19 cellular contexts compared by ENCODE assay signal in genomic region chr5:146993876-146994530, GRCh38.
A peak's percentile ranks its signal among the peaks of the same experiment; 100 is the strongest.
DNase-seq lines count a peak whose midpoint lies in the region; ATAC-seq and TF ChIP-seq lines count a peak whose summit lies in the region.
"Had no signal": no experiment of that assay in that cellular context is flagged by ENCODE, and none has a peak within 500 bp of the region (broad histone marks: within the 10 kb centered on the region; RNA-seq: fewer than 3 reads in every experiment).

No MANE protein-coding gene starts in this region.

- no peak overlapping the region for H3K4ac ChIP-seq in neuronal stem cell (ENCODE audit: low read length)

- no peak overlapping the region for H2BK12ac ChIP-seq in neuronal stem cell (ENCODE audit: low read length)

- no CpG with 5 or more reads among the region's 4 CpGs for WGBS in neuronal stem cell (ENCODE audit: extremely low coverage in 2 of 2, insufficient read length in 2 of 2, insufficient replicate concordance in 1 of 2), 2 donors
- 54 to 69% (median 67%) methylated on average over 4 of the region's 4 CpGs for WGBS in heart left ventricle, 4 donors

- no peak overlapping the region for H3K14ac ChIP-seq in neuronal stem cell (ENCODE audit: low read length)

- peak overlapping the region; percentile 52 for H3K18ac ChIP-seq in neuronal stem cell (ENCODE audit: low read length)

- TF ChIP-seq CTCF in heart left ventricle (IDR thresholded peaks at IDR 0.05) = no peak

- no peak overlapping the region for H2BK15ac ChIP-seq in neuronal stem cell (ENCODE audit: low read length)

- intact Hi-C loops in heart left ventricle (cut with DNase I) = no loop called here

- no peak overlapping the region for H2AFZ ChIP-seq in neuronal stem cell (ENCODE audit: low read length)
- H2AFZ ChIP-seq: neural progenitor cell had no signal

- TF ChIP-seq POLR2A in heart left ventricle (IDR thresholded peaks at IDR 0.05) = no peak

- no peak overlapping the region for H2BK120ac ChIP-seq in neuronal stem cell (ENCODE audit: low read depth, low read length)

- H3K9me3 ChIP-seq in neuronal stem cell (replicated peaks in 1 of 2; ENCODE audit: control insufficient read depth in 2 of 2, insufficient read depth in 1 of 2, low read depth in 1 of 2, low read length in 2 of 2) (peaks cover 0 to 3% of the 10 kb centered on the region in 2 donors), heart left ventricle (peaks cover 0 to 37% (median 12%) of the 10 kb centered on the region in 12 donors)

- H3K36me3 ChIP-seq in neuronal stem cell (replicated peaks in 1 of 2; ENCODE audit: control insufficient read depth in 2 of 2, insufficient read depth in 2 of 2, low read length in 2 of 2) (no peaks in the 10 kb centered on the region), heart left ventricle (no peaks in the 10 kb centered on the region)
- H3K36me3 ChIP-seq: neural progenitor cell, upper lobe of right lung had no signal

- H4K8ac ChIP-seq in neuronal stem cell (ENCODE audit: low read depth, low read length) = no peak overlapping the region

- H3K4me2 ChIP-seq in neuronal stem cell (ENCODE audit: insufficient read depth, low read length, poor library complexity, severe bottlenecking) = no peak overlapping the region
- H3K4me2 ChIP-seq: neural progenitor cell, smooth muscle cell had no signal

- no peak overlapping the region for H4K91ac ChIP-seq in neuronal stem cell (ENCODE audit: low read depth, low read length, poor library complexity)

- H3K4me1 ChIP-seq in neuronal stem cell (ENCODE audit: control insufficient read depth in 2 of 2, insufficient read depth in 1 of 2, low read depth in 1 of 2, low read length in 2 of 2) (peaks cover 0 to 7% of the 10 kb centered on the region in 2 donors), heart left ventricle (no peaks in the 10 kb centered on the region)
- H3K4me1 ChIP-seq: upper lobe of right lung had no signal

- H3K9ac ChIP-seq in neuronal stem cell (ENCODE audit: low read depth, low read length, poor library complexity) = no peak overlapping the region
- H3K9ac ChIP-seq: neural progenitor cell had no signal

- no peak overlapping the region for H2AK5ac ChIP-seq in neuronal stem cell (ENCODE audit: low read depth, low read length)

- DNase-seq in Daoy (ENCODE audit: low read depth) (peak; percentile 56), T1000 (lab: John Stamatoyannopoulos, UW) (peak; percentile 47), cerebellar cortex (ENCODE audit: low spot score) (peak; percentile 85), neuronal stem cell (ENCODE audit: low spot score) (no peak), activated gamma-delta T cell treated with Interleukin-2 at 50 U/mL for 16 hours (no peak), heart left ventricle (no peak), kidney tubule cell (ENCODE audit: low spot score) (no peak)
- DNase-seq: activated CD8-positive, alpha-beta T cell treated with anti-CD3 and anti-CD28 coated beads, Interleukin-2, amount 10 ng/mL, durations not matched to agents 7 days and 5 days; effector CD4-positive, alpha-beta T cell; foreskin melanocyte; H7; islet precursor cell; NCI-H1694 treated with DMSO at 0.1 percent for 48 hours; RPMI8226; stimulated activated CD4-positive, alpha-beta T cell treated with anti-CD3 and anti-CD28 coated beads, Interleukin-2, amount 100 ng/mL, for 24 hours; upper lobe of right lung had no signal

- H3K27ac ChIP-seq in neuronal stem cell (replicated peaks; ENCODE audit: low read length) (no peak overlapping the region), heart left ventricle (no peak overlapping the region)
- H3K27ac ChIP-seq: neural progenitor cell, upper lobe of right lung had no signal

- H3K79me1 ChIP-seq in neuronal stem cell (ENCODE audit: low read depth, low read length) = no peaks in the 10 kb centered on the region

- H3K4me3 ChIP-seq in neuronal stem cell (ENCODE audit: low read length in 2 of 2) (no peak overlapping the region), heart left ventricle (no peak overlapping the region)
- H3K4me3 ChIP-seq: neural progenitor cell, smooth muscle cell, upper lobe of right lung had no signal

- no peak overlapping the region for H2BK5ac ChIP-seq in neuronal stem cell (ENCODE audit: low read length)

- ATAC-seq in GM21447 (IDR thresholded peaks at IDR 0.05; ENCODE audit: unreplicated experiment) = no peak
- ATAC-seq in heart left ventricle = no peak
- ATAC-seq: activated CD8-positive, alpha-beta T cell treated with anti-CD3 and anti-CD28 coated beads, Interleukin-2, amount 10 ng/mL, durations not matched to agents 7 days and 5 days; upper lobe of right lung had no signal

- H3K27me3 ChIP-seq in neuronal stem cell (ENCODE audit: control insufficient read depth in 3 of 3, insufficient read depth in 3 of 3, low read depth in 1 of 3, low read length in 3 of 3) (no peaks in the 10 kb centered on the region), heart left ventricle (no peaks in the 10 kb centered on the region)
- H3K27me3 ChIP-seq: neural progenitor cell, upper lobe of right lung had no signal

- H3K23ac ChIP-seq in neuronal stem cell (ENCODE audit: low read depth, low read length, poor library complexity) = no peak overlapping the region

Comparison
In these comparisons a context has a peak if more than half of its experiments do, and no peak if none do; other contexts are left out.
1. DNase-seq: peak in Daoy (single experiment), T1000 (single experiment) and cerebellar cortex (single experiment); none in neuronal stem cell (single experiment), activated gamma-delta T cell treated with Interleukin-2 at 50 U/mL for 16 hours (single experiment), heart left ventricle (0 of 5) and kidney tubule cell (single experiment).